ENCODE assay signal across 8 cellular contexts in genomic region chr19:48868196-48868886, GRCh38. TPM values are rescaled to one million over a fixed set of nuclear protein-coding genes. Genes with fewer than 3 reads are reported as not detected.
A peak's percentile ranks its signal among the peaks of the same experiment; 100 is the strongest.
DNase-seq lines count a peak whose midpoint lies in the region; ATAC-seq and TF ChIP-seq lines count a peak whose summit lies in the region.

A gene with protein sequence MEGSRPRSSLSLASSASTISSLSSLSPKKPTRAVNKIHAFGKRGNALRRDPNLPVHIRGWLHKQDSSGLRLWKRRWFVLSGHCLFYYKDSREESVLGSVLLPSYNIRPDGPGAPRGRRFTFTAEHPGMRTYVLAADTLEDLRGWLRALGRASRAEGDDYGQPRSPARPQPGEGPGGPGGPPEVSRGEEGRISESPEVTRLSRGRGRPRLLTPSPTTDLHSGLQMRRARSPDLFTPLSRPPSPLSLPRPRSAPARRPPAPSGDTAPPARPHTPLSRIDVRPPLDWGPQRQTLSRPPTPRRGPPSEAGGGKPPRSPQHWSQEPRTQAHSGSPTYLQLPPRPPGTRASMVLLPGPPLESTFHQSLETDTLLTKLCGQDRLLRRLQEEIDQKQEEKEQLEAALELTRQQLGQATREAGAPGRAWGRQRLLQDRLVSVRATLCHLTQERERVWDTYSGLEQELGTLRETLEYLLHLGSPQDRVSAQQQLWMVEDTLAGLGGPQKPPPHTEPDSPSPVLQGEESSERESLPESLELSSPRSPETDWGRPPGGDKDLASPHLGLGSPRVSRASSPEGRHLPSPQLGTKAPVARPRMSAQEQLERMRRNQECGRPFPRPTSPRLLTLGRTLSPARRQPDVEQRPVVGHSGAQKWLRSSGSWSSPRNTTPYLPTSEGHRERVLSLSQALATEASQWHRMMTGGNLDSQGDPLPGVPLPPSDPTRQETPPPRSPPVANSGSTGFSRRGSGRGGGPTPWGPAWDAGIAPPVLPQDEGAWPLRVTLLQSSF (minus strand): TSS chr19:48868617. CDS start chr19:48867620, 997 bp downstream.

- H3K9me3 ChIP-seq in cardiac muscle cell (ENCODE audit: low read depth): no peaks in the 10 kb centered on the region
- no peaks in the 10 kb centered on the region for H3K9me3 ChIP-seq in prostate gland

- peaks cover 6% of the 10 kb centered on the region for H3K36me3 ChIP-seq in cardiac muscle cell
- H3K36me3 ChIP-seq in prostate gland: no peaks in the 10 kb centered on the region

- WGBS in prostate gland: 15% methylated on average over 8 of the region's 8 CpGs

- H3K4me1 ChIP-seq in cardiac muscle cell (ENCODE audit: low read depth): peaks cover 29% of the 10 kb centered on the region
- H3K4me1 ChIP-seq in prostate gland (replicated peaks): peaks cover 6% of the 10 kb centered on the region

- no peak within 1 kb of the TSS for H3K4me3 ChIP-seq in cardiac muscle cell
- peak within 1 kb of the TSS; percentile 19 to 20 for H3K4me3 ChIP-seq in prostate gland

- H3K27me3 ChIP-seq in cardiac muscle cell (no peaks in the 10 kb centered on the region), prostate gland (replicated peaks; ENCODE audit: insufficient read depth) (no peaks in the 10 kb centered on the region)

- TF ChIP-seq POLR2A in prostate gland (IDR thresholded peaks at IDR 0.05): peak; percentile 59

- TF ChIP-seq CTCF in cardiac muscle cell (IDR thresholded peaks at IDR 0.05; ENCODE audit: low read depth, low read length): no peak
- no peak for TF ChIP-seq CTCF in prostate gland (IDR thresholded peaks at IDR 0.05)

- DNase-seq in ELF-1 (ENCODE audit: low read depth, low spot score) (peak; percentile 45), cardiac muscle cell (ENCODE audit: low read depth in 1 of 2, low spot score in 1 of 2) (peak in 1 of 2 donors; percentile 71), prostate gland (ENCODE audit: low spot score) (no peak), posterior cingulate gyrus (no peak), DMS79 (lab: John Stamatoyannopoulos, UW) (no peak)
- no peak for DNase-seq in stimulated activated CD4-positive, alpha-beta T cell treated with anti-CD3 and anti-CD28 coated beads, Interleukin-2, amount 100 ng/mL, for 24 hours

- ATAC-seq in SK-N-SH treated with all-trans-retinoic acid at 6 μM for 48 hours (peak; percentile 33), HG03025 (IDR thresholded peaks at IDR 0.05; ENCODE audit: low FRiP score, unreplicated experiment) (no peak)

- peak within 1 kb of the TSS; percentile 88 for H3K27ac ChIP-seq in cardiac muscle cell
- H3K27ac ChIP-seq in prostate gland: peak within 1 kb of the TSS; percentile 69 to 75

- intact Hi-C loops in prostate gland (cut with DNase I) (no loop called here), posterior cingulate gyrus (cut with DNase I) (no loop called here)

TF ChIP-seq in SK-N-SH treated with all-trans-retinoic acid at 6 μM for 48 hours, 23 proteins besides CTCF, POLR2A, EP300 and RAD21:
- TF ChIP-seq ZFP30 (CRISPR knock-in tag; IDR thresholded peaks at IDR 0.05) (no peak), TCF4 (CRISPR knock-in tag; IDR thresholded peaks at IDR 0.05; ENCODE audit: borderline replicate concordance) (no peak), ZNF70 (CRISPR knock-in tag; IDR thresholded peaks at IDR 0.05) (no peak), CSRNP3 (CRISPR knock-in tag; IDR thresholded peaks at IDR 0.05) (no peak), ZNF565 (CRISPR knock-in tag; conservative IDR thresholded peaks at IDR 0.05; ENCODE audit: low read depth) (no peak), ARNTL (CRISPR knock-in tag; IDR thresholded peaks at IDR 0.05; ENCODE audit: borderline replicate concordance, low read depth) (no peak), ZNF8 (CRISPR knock-in tag; IDR thresholded peaks at IDR 0.05) (no peak), ESRRG (CRISPR knock-in tag; IDR thresholded peaks at IDR 0.05) (no peak), ISL1 (CRISPR knock-in tag; IDR thresholded peaks at IDR 0.05) (no peak), GLIS3 (CRISPR knock-in tag; IDR thresholded peaks at IDR 0.05) (no peak), CSDC2 (CRISPR knock-in tag; IDR thresholded peaks at IDR 0.05) (no peak), PATZ1 (CRISPR knock-in tag; IDR thresholded peaks at IDR 0.05; ENCODE audit: borderline replicate concordance) (no peak), ZC3H10 (CRISPR knock-in tag; IDR thresholded peaks at IDR 0.05) (no peak), BACH2 (CRISPR knock-in tag; IDR thresholded peaks at IDR 0.05; ENCODE audit: borderline replicate concordance) (no peak), PPARA (CRISPR knock-in tag; IDR thresholded peaks at IDR 0.05; ENCODE audit: borderline replicate concordance) (no peak), SNAI2 (CRISPR knock-in tag; IDR thresholded peaks at IDR 0.05) (no peak), TOX (CRISPR knock-in tag; IDR thresholded peaks at IDR 0.05; ENCODE audit: borderline replicate concordance) (no peak), CREB5 (CRISPR knock-in tag; IDR thresholded peaks at IDR 0.05; ENCODE audit: low read depth) (no peak), RARB (CRISPR knock-in tag; IDR thresholded peaks at IDR 0.05) (no peak)
- TF ChIP-seq, protein P1, sequence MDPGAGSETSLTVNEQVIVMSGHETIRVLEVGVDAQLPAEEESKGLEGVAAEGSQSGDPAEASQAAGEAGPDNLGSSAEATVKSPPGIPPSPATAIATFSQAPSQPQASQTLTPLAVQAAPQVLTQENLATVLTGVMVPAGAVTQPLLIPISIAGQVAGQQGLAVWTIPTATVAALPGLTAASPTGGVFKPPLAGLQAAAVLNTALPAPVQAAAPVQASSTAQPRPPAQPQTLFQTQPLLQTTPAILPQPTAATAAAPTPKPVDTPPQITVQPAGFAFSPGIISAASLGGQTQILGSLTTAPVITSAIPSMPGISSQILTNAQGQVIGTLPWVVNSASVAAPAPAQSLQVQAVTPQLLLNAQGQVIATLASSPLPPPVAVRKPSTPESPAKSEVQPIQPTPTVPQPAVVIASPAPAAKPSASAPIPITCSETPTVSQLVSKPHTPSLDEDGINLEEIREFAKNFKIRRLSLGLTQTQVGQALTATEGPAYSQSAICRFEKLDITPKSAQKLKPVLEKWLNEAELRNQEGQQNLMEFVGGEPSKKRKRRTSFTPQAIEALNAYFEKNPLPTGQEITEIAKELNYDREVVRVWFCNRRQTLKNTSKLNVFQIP (CRISPR knock-in tag; IDR thresholded peaks at IDR 0.05; ENCODE audit: borderline replicate concordance, low read depth): no peak

RNA-seq across cellular contexts. Expression of the gene that starts here (rescaled TPM):
- 22.5 and 27.1 TPM in 2 replicates for total RNA-seq in cardiac muscle cell
- 29.4 and 37.1 TPM in 2 replicates for polyA plus RNA-seq in cardiac muscle cell
- 10 to 100 TPM in 1 of 2 donors, 1 to 10 TPM in 1; 9.4 to 22.9 TPM for total RNA-seq in prostate gland
